ENCODE assay signal across 1 cellular context in genomic region chr1:77271851-77272250, GRCh38.
TF ChIP-seq lines count a peak whose summit lies in the region.

No MANE protein-coding gene starts in this region.

TF ChIP-seq in SK-N-SH treated with all-trans-retinoic acid at 6 μM for 48 hours, 23 proteins besides CTCF, POLR2A, EP300 and RAD21 (continued from another document):
- no peak for TF ChIP-seq TSHZ2 (CRISPR knock-in tag; IDR thresholded peaks at IDR 0.05)
- TF ChIP-seq ZFP30 (CRISPR knock-in tag; IDR thresholded peaks at IDR 0.05): no peak
TF ChIP-seq in SK-N-SH treated with all-trans-retinoic acid at 6 μM for 48 hours: peak in this region for 0.
